ENCODE assay signal across 8 cellular contexts in genomic region chr5:151150484-151151262, GRCh38. TPM values are rescaled to one million over a fixed set of nuclear protein-coding genes. Genes with fewer than 3 reads are reported as not detected.
A peak's percentile ranks its signal among the peaks of the same experiment; 100 is the strongest.
DNase-seq lines count a peak whose midpoint lies in the region; ATAC-seq and TF ChIP-seq lines count a peak whose summit lies in the region.

No MANE protein-coding gene starts in this region.

- H3K9me3 ChIP-seq in effector memory CD4-positive, alpha-beta T cell (ENCODE audit: control insufficient read depth, low read length), result no peaks in the 10 kb centered on the region
- no peaks in the 10 kb centered on the region for H3K9me3 ChIP-seq in neutrophil

- H3K27ac Mint-ChIP-seq in IgD-negative memory B cell (peak overlapping the region; percentile 92 to 99 (median 95)), type B pancreatic cell (peak overlapping the region; percentile 90)

- H3K4me3 Mint-ChIP-seq in IgD-negative memory B cell (peak overlapping the region; percentile 54 to 90 (median 72)), type B pancreatic cell (peak overlapping the region; percentile 79)

- peak; percentile 72 for DNase-seq in DMS53 treated with DMSO at 0.1 percent for 48 hours (lab: John Stamatoyannopoulos, UW; ENCODE audit: unreplicated experiment)
- peak; percentile 42 to 47 for DNase-seq in activated CD4-positive, alpha-beta T cell treated with anti-CD3 and anti-CD28 coated beads, Interleukin-2, amount 50 U/mL, for 4 hours
- DNase-seq in effector memory CD4-positive, alpha-beta T cell, result peak; percentile 46 to 75 (median 58)
- DNase-seq in type B pancreatic cell (ENCODE audit: extremely low spot score, unreplicated experiment), result no peak
- DNase-seq in COLO668 (lab: John Stamatoyannopoulos, UW; ENCODE audit: unreplicated experiment), result no peak

- no peak for TF ChIP-seq CTCF in neutrophil (IDR thresholded peaks at IDR 0.05)
- no peak for TF ChIP-seq CTCF in type B pancreatic cell (conservative IDR thresholded peaks at IDR 0.05)

- no peaks in the 10 kb centered on the region for H3K27me3 ChIP-seq in effector memory CD4-positive, alpha-beta T cell (replicated peaks; ENCODE audit: control insufficient read depth, insufficient read depth, low read length, poor library complexity, severe bottlenecking)
- no peaks in the 10 kb centered on the region for H3K27me3 ChIP-seq in neutrophil

- peak; percentile 15 for ATAC-seq in GM19468 (IDR thresholded peaks at IDR 0.05; ENCODE audit: extremely low read depth, unreplicated experiment)

- H3K27me3 Mint-ChIP-seq in IgD-negative memory B cell (no peaks in the 10 kb centered on the region), type B pancreatic cell (no peaks in the 10 kb centered on the region)

- H3K36me3 Mint-ChIP-seq in IgD-negative memory B cell, result peaks cover 5% of the 10 kb centered on the region
- peaks cover 12% of the 10 kb centered on the region for H3K36me3 Mint-ChIP-seq in type B pancreatic cell

- H3K36me3 ChIP-seq in effector memory CD4-positive, alpha-beta T cell (ENCODE audit: control insufficient read depth, insufficient read depth, low read length), result peaks cover 18% of the 10 kb centered on the region
- H3K36me3 ChIP-seq in neutrophil, result no peaks in the 10 kb centered on the region

- H3K4me1 Mint-ChIP-seq in IgD-negative memory B cell, result peaks cover 72 to 84% (median 78%) of the 10 kb centered on the region in 3 donors
- H3K4me1 Mint-ChIP-seq in type B pancreatic cell (ENCODE audit: unreplicated experiment), result peaks cover 53% of the 10 kb centered on the region

- H3K27ac ChIP-seq in effector memory CD4-positive, alpha-beta T cell (ENCODE audit: insufficient read depth, low read length, poor library complexity, severe bottlenecking), result peak overlapping the region; percentile 84
- peak overlapping the region; percentile 85 for H3K27ac ChIP-seq in neutrophil

- H3K9me3 Mint-ChIP-seq in IgD-negative memory B cell (no peaks in the 10 kb centered on the region), type B pancreatic cell (no peaks in the 10 kb centered on the region)

- H3K4me1 ChIP-seq in effector memory CD4-positive, alpha-beta T cell (ENCODE audit: control insufficient read depth, insufficient read depth, low read length, poor library complexity, severe bottlenecking), result peaks cover 100% of the 10 kb centered on the region
- peaks cover 74 to 75% of the 10 kb centered on the region in 2 experiments for H3K4me1 ChIP-seq in neutrophil (ENCODE audit: control insufficient read depth in 1 of 2, insufficient read depth in 1 of 2, low read depth in 1 of 2, low read length in 1 of 2)

- H3K4me3 ChIP-seq in effector memory CD4-positive, alpha-beta T cell (ENCODE audit: insufficient read depth, low read depth, low read length, poor library complexity, severe bottlenecking), result peak overlapping the region; percentile 29
- H3K4me3 ChIP-seq in neutrophil (ENCODE audit: low read depth in 1 of 2, low read length in 1 of 2), result peak overlapping the region in 1 of 2 experiments; percentile 25

RNA-seq across cellular contexts. Expression of gene ANXA6, which starts 6.9 kb away (rescaled TPM):
- polyA plus RNA-seq in IgD-negative memory B cell, result 298 TPM
- 42.8 and 200 TPM in 2 replicates for total RNA-seq in type B pancreatic cell (ENCODE audit: low replicate concordance)

Comparison
In these comparisons a context has a peak if more than half of its experiments do, and no peak if none do; other contexts are left out.
1. DNase-seq: peak in DMS53 treated with DMSO at 0.1 percent for 48 hours (single experiment), activated CD4-positive, alpha-beta T cell treated with anti-CD3 and anti-CD28 coated beads, Interleukin-2, amount 50 U/mL, for 4 hours (2 of 2) and effector memory CD4-positive, alpha-beta T cell (3 of 3); none in type B pancreatic cell (single experiment) and COLO668 (single experiment).